ENCODE assay signal across 8 cellular contexts in the genomic region with DNA sequence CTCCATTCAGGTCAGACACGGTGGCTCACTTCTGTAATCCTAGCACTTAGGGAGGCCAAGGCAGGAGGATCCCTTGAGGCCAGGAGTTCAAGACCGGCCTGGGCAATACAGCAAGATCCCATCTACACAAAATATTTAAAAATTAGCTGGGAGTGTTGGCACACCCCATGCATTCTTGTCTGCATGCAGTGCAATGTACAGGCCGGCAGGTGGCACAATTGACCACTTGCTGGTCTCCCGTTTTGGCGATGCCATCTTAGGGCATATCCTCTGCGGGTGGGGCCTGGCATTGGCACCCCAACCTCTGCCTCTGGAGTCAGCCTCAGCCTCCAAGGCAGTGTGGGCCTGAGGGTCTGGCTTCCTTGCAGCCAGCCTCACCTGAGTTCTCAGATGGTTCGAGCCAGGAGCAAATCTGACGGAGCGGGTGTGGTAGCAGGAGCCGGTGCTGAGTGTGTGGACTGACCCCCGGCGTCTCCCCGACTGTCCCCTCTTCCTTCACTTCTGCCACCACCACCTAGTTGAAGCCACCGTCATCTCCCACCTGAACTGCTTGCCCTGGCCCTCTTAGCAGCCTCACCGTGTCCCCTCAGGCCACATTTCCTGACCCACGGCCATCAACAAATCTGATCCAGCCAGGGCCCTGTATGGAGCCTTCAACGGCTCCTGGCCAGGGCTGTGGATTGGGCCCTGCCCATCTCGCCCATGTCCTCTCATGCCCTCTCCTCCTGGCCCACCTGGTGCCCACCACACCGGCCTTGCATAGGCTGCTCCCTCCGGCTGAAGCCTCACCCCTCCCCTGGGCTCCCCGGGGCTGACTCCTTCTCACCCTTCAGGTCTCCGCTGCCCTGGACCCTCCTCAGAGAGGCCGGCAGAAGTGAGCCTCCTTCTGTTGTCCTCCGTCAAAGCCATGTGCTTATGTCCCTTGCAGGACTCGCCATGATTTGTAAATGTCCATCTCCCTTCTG. TPM values are rescaled to one million over a fixed set of nuclear protein-coding genes. Genes with fewer than 3 reads are reported as not detected.
DNase-seq lines count a peak whose midpoint lies in the region; ATAC-seq and TF ChIP-seq lines count a peak whose summit lies in the region.

No MANE protein-coding gene starts in this region.

- H3K9me3 Mint-ChIP-seq in mesothelial cell of epicardium: no peaks in the 10 kb centered on the region

- H3K27me3 Mint-ChIP-seq in mesothelial cell of epicardium (ENCODE audit: low read depth): no peaks in the 10 kb centered on the region

- no peak overlapping the region for H3K4me3 Mint-ChIP-seq in mesothelial cell of epicardium

- TF ChIP-seq CTCF in mesothelial cell of epicardium (IDR thresholded peaks at IDR 0.05; ENCODE audit: unreplicated experiment): peak; percentile 90

- H3K4me1 Mint-ChIP-seq in mesothelial cell of epicardium: no peaks in the 10 kb centered on the region

- intact Hi-C loops in Right ventricle myocardium inferior (cut with DNase I) (loop anchor here (1.0 to 2.0 kb wide), 2 partner anchors 194 to 396 kb away; no protein-coding TSS in a partner anchor), cardiac septum (cut with DNase I) (loop anchor here (2.0 to 10.0 kb wide), 4 partner anchors 102 to 396 kb away; partner anchors contain the start of genes BPIFB2, BPIFB4 and SUN5)

- peak; percentile 56 for ATAC-seq in Right ventricle myocardium inferior

- DNase-seq in Right ventricle myocardium inferior (ENCODE audit: missing footprints) (peak; percentile 82), cardiac septum (ENCODE audit: low spot score) (no peak), NCI-H2227 treated with DMSO at 0.1 percent for 48 hours (lab: John Stamatoyannopoulos, UW) (peak; percentile 48), dermis microvascular lymphatic vessel endothelial cell (ENCODE audit: low read depth in 2 of 2) (peak; percentile 12 to 51), mesothelial cell of epicardium (ENCODE audit: low spot score in 2 of 2, unreplicated experiment in 2 of 2) (peak in 1 of 2 experiments; percentile 50), mesenteric fat pad (ENCODE audit: low spot score) (no peak)
- DNase-seq in activated CD4-positive, alpha-beta T cell treated with anti-CD3 and anti-CD28 coated beads, Interleukin-2, amount 50 U/mL, for 1 hour: peak; percentile 71
- peak; percentile 38 for DNase-seq in stimulated activated CD8-positive, alpha-beta memory T cell treated with anti-CD3 and anti-CD28 coated beads, Interleukin-4, amount 100 ng/mL, for 24 hours (ENCODE audit: low read depth)

- no peak overlapping the region for H3K27ac Mint-ChIP-seq in mesothelial cell of epicardium

- H3K36me3 Mint-ChIP-seq in mesothelial cell of epicardium: no peaks in the 10 kb centered on the region

RNA-seq across cellular contexts. Expression of gene EFCAB8, which starts 44.0 kb away (rescaled TPM):
- 0.43 TPM for total RNA-seq in Right ventricle myocardium inferior
- total RNA-seq in cardiac septum: not detected
- under 0.01 TPM in 1 of 2 replicates, not detected in the other for total RNA-seq in dermis microvascular lymphatic vessel endothelial cell
- total RNA-seq in mesothelial cell of epicardium: 0.11 to 0.51 TPM (median 0.47 TPM) in 3 replicates
- 0.39 TPM for total RNA-seq in mesenteric fat pad

Comparison
In these comparisons a context has a peak if more than half of its experiments do, and no peak if none do; other contexts are left out.
1. DNase-seq: peak in Right ventricle myocardium inferior (single experiment), NCI-H2227 treated with DMSO at 0.1 percent for 48 hours (single experiment), activated CD4-positive, alpha-beta T cell treated with anti-CD3 and anti-CD28 coated beads, Interleukin-2, amount 50 U/mL, for 1 hour (single experiment), dermis microvascular lymphatic vessel endothelial cell (2 of 2) and stimulated activated CD8-positive, alpha-beta memory T cell treated with anti-CD3 and anti-CD28 coated beads, Interleukin-4, amount 100 ng/mL, for 24 hours (single experiment); none in cardiac septum (single experiment) and mesenteric fat pad (single experiment).